ENCODE assay signal across 1 cellular context in the genomic region with DNA sequence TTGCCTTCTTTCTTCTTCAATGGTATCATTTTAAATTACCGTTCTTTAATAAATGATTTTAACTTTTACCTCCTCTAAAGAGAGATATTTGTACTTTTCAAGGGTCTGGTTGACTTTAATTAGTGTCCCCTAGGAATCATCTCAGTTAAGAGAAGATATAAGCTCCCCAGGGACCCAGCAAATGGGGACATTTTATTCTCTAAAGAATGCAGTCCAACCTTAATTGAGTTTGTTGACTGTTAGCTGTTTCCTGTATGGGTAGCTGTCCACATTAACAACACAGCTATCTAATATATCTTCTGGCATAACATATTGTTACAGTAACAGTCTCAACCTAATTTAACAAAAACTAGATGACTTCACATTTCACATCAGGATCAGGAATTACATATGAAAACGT.
TF ChIP-seq lines count a peak whose summit lies in the region.

No MANE protein-coding gene starts in this region.

TF ChIP-seq in IMR-90, 13 proteins besides CTCF, POLR2A, EP300 and RAD21 (continued from another document):
- TF ChIP-seq, protein P1, sequence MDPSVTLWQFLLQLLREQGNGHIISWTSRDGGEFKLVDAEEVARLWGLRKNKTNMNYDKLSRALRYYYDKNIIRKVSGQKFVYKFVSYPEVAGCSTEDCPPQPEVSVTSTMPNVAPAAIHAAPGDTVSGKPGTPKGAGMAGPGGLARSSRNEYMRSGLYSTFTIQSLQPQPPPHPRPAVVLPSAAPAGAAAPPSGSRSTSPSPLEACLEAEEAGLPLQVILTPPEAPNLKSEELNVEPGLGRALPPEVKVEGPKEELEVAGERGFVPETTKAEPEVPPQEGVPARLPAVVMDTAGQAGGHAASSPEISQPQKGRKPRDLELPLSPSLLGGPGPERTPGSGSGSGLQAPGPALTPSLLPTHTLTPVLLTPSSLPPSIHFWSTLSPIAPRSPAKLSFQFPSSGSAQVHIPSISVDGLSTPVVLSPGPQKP (IDR thresholded peaks at IDR 0.05; ENCODE audit: borderline replicate concordance, low read depth, low read length): no peak
- TF ChIP-seq CEBPB (IDR thresholded peaks at IDR 0.05; ENCODE audit: low read depth, low read length) (no peak), MAZ (IDR thresholded peaks at IDR 0.05; ENCODE audit: borderline replicate concordance, low read depth, low read length) (no peak), RCOR1 (IDR thresholded peaks at IDR 0.05; ENCODE audit: insufficient replicate concordance, low read length) (no peak), MXI1 (IDR thresholded peaks at IDR 0.05; ENCODE audit: borderline replicate concordance, low read depth, low read length) (no peak)
